In the genomic region with DNA sequence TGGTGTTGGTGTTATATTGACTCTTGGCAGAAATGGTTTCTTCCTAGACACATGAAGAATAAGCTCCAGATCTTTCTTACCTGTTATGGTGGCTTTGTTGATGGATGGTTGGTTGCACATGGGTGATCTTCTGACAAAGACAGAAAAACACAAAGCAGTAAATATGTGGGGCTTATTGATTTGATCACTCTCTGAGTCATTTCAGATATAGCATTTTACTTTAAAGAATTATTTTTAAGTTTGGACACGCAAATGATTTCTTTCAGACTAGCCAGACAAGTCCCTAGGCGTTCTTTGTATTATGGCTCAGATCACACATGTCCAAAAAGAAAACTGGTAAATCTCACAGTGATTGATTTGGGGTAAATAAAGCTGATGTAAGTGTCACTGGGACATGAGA, we compare ENCODE assay signal across 12 cellular contexts.
DNase-seq lines count a peak whose midpoint lies in the region; ATAC-seq, FAIRE-seq and TF ChIP-seq lines count a peak whose summit lies in the region.
"Had no signal": no experiment of that assay in that cellular context is flagged by ENCODE, and none has a peak within 500 bp of the region (broad histone marks: within the 10 kb centered on the region; RNA-seq: fewer than 3 reads in every experiment).

No MANE protein-coding gene starts in this region.

- no peak overlapping the region for H3K27ac Mint-ChIP-seq in neural progenitor cell
- H3K27ac Mint-ChIP-seq: activated CD4-positive, alpha-beta T cell treated with anti-CD3 and anti-CD28 coated beads, Interleukin-2, amount 10 ng/mL, durations not matched to agents 7 days and 5 days had no signal

- no peaks in the 10 kb centered on the region for H3K79me2 ChIP-seq in neural progenitor cell (ENCODE audit: low read depth)

- H3K27me3 ChIP-seq in neural progenitor cell (no peaks in the 10 kb centered on the region), body of pancreas (no peaks in the 10 kb centered on the region)

- no peaks in the 10 kb centered on the region for H3K36me3 ChIP-seq in neural progenitor cell
- H3K36me3 ChIP-seq in body of pancreas (replicated peaks in 1 of 2; ENCODE audit: insufficient read depth in 1 of 2, low read depth in 2 of 2) = no peaks in the 10 kb centered on the region

- H3K4me1 ChIP-seq in neural progenitor cell (peaks cover 7% of the 10 kb centered on the region), body of pancreas (no peaks in the 10 kb centered on the region)

- peaks cover 2% of the 10 kb centered on the region for H3K27me3 Mint-ChIP-seq in neural progenitor cell (ENCODE audit: insufficient read depth, low read depth)

- FAIRE-seq in frontal cortex (lab: Jason Lieb, UNC) = no peak

- no peaks in the 10 kb centered on the region for H4K20me1 ChIP-seq in neural progenitor cell (ENCODE audit: low read depth)

- TF ChIP-seq POLR2A in body of pancreas (IDR thresholded peaks at IDR 0.05) = no peak

- ATAC-seq in GM19328 (IDR thresholded peaks at IDR 0.05; ENCODE audit: unreplicated experiment) (peak; percentile 76), HG02588 (IDR thresholded peaks at IDR 0.05; ENCODE audit: unreplicated experiment) (peak; percentile 68), HG03175 (IDR thresholded peaks at IDR 0.05; ENCODE audit: unreplicated experiment) (peak; percentile 77), body of pancreas (no peak)

- H3K9me3 Mint-ChIP-seq in neural progenitor cell = no peaks in the 10 kb centered on the region
- H3K9me3 Mint-ChIP-seq: activated CD4-positive, alpha-beta T cell treated with anti-CD3 and anti-CD28 coated beads, Interleukin-2, amount 10 ng/mL, durations not matched to agents 7 days and 5 days had no signal

- H3K9me3 ChIP-seq in neural progenitor cell (ENCODE audit: low read depth) (no peaks in the 10 kb centered on the region), body of pancreas (no peaks in the 10 kb centered on the region)

- no peaks in the 10 kb centered on the region for H3K36me3 Mint-ChIP-seq in neural progenitor cell

- DNase-seq in GM12865 (ENCODE audit: low read depth) (peak; percentile 85), neural progenitor cell (ENCODE audit: low spot score) (no peak), frontal cortex (ENCODE audit: low spot score in 2 of 2) (no peak), body of pancreas (no peak), cerebellum (ENCODE audit: low spot score) (no peak)
- DNase-seq: activated CD4-positive, alpha-beta T cell treated with anti-CD3 and anti-CD28 coated beads, Interleukin-2, amount 10 ng/mL, durations not matched to agents 7 days and 5 days; IMR-90; midbrain; NCI-H2029 had no signal

- H3K4me1 Mint-ChIP-seq in neural progenitor cell = peaks cover 7% of the 10 kb centered on the region

- no peak for TF ChIP-seq CTCF in GM12865 (IDR thresholded peaks at IDR 0.05; ENCODE audit: insufficient read depth, low read depth, low read length, missing control alignments)
- TF ChIP-seq CTCF in neural progenitor cell (IDR thresholded peaks at IDR 0.05) = no peak
- no peak for TF ChIP-seq CTCF in body of pancreas (IDR thresholded peaks at IDR 0.05)

- H3K4me3 ChIP-seq in GM12865 (ENCODE audit: low read depth, low read length) = no peak overlapping the region
- no peak overlapping the region for H3K4me3 ChIP-seq in neural progenitor cell
- H3K4me3 ChIP-seq in body of pancreas = no peak overlapping the region

- no peak overlapping the region for H2AFZ ChIP-seq in neural progenitor cell (replicated peaks)

- no peaks in the 10 kb centered on the region for H3F3A ChIP-seq in neural progenitor cell (ENCODE audit: low read depth)

- WGBS in body of pancreas, 2 donors = 88 to 92% methylated on average over 2 of the region's 2 CpGs

- no peak overlapping the region for H3K27ac ChIP-seq in neural progenitor cell
- no peak overlapping the region for H3K27ac ChIP-seq in body of pancreas

- no peak overlapping the region for H3K9ac ChIP-seq in neural progenitor cell

- intact Hi-C loops in body of pancreas (cut with DNase I) = no loop called here

- no peak overlapping the region for H3K4me2 ChIP-seq in neural progenitor cell

- H3K4me3 Mint-ChIP-seq in neural progenitor cell = no peak overlapping the region
- H3K4me3 Mint-ChIP-seq: activated CD4-positive, alpha-beta T cell treated with anti-CD3 and anti-CD28 coated beads, Interleukin-2, amount 10 ng/mL, durations not matched to agents 7 days and 5 days had no signal
